Comparison of ENCODE assay signal across 11 cellular contexts in genomic region chr1:118154220-118154619, GRCh38. TPM values are rescaled to one million over a fixed set of nuclear protein-coding genes. Genes with fewer than 3 reads are reported as not detected.
A peak's percentile ranks its signal among the peaks of the same experiment; 100 is the strongest.
DNase-seq lines count a peak whose midpoint lies in the region; ATAC-seq, FAIRE-seq and TF ChIP-seq lines count a peak whose summit lies in the region.
"Had no signal": no experiment of that assay in that cellular context is flagged by ENCODE, and none has a peak within 500 bp of the region (broad histone marks: within the 10 kb centered on the region; RNA-seq: fewer than 3 reads in every experiment).

No MANE protein-coding gene starts in this region.

- in situ Hi-C loops in GM23248 (cut with MboI) (loop anchor here (10.0 kb wide), 1 partner anchor 831 kb away; the partner anchor contains the start of gene TBX15), SK-MEL-5 (cut with HindIII; ENCODE audit: low pct_unique_long_range_greater_than_20kb, low sequenced_read_pairs) (no loop called here), HepG2 (cut with HindIII; ENCODE audit: extremely low pct_ligation_motif_present, low pct_unique_long_range_greater_than_20kb) (loop anchor here (25.0 kb wide), 1 partner anchor 858 kb away; no protein-coding TSS in a partner anchor)

- CTCF ChIA-PET in HepG2 (lab: Yijun Ruan, JAX; ENCODE audit: low intra/inter-chr PET ratio, low total read pairs), result no interaction called here

- no peak for FAIRE-seq in HepG2 (lab: Jason Lieb, UNC)

- H4K20me1 ChIP-seq in GM23248 (ENCODE audit: insufficient read depth) (no peaks in the 10 kb centered on the region), HepG2 (ENCODE audit: insufficient read depth, low read length) (no peaks in the 10 kb centered on the region)

- no peaks in the 10 kb centered on the region for H3K9me3 ChIP-seq in GM23248 (ENCODE audit: low read depth)
- no peaks in the 10 kb centered on the region for H3K9me3 ChIP-seq in HepG2 (ENCODE audit: low read length)
- no peaks in the 10 kb centered on the region for H3K9me3 ChIP-seq in Peyer's patch

- no peak for ATAC-seq in HepG2
- ATAC-seq: T-helper 17 cell had no signal

- H3K9ac ChIP-seq in GM23248 (no peak overlapping the region), HepG2 (ENCODE audit: insufficient read depth, low read depth, low read length) (no peak overlapping the region)

- TF ChIP-seq RAD21 in HepG2 (CRISPR knock-in tag; IDR thresholded peaks at IDR 0.05), result no peak

- H3F3A ChIP-seq in GM23248 (ENCODE audit: insufficient read depth), result peaks cover 13% of the 10 kb centered on the region

- 93 to 100% methylated on average over 1 of the region's 1 CpG for WGBS in GM23248 (ENCODE audit: low coverage in 1 of 2, low lambda C conversion rate in 2 of 2, missing lambda C conversion rate in 2 of 2), 2 experiments
- WGBS in HepG2 (ENCODE audit: low lambda C conversion rate), result 6% methylated on average over 1 of the region's 1 CpG

- TF ChIP-seq EP300 in HepG2 (IDR thresholded peaks at IDR 0.05; ENCODE audit: low read depth in 2 of 2, low read length in 2 of 2) (no peak), HepG2 (CRISPR knock-in tag; IDR thresholded peaks at IDR 0.05; ENCODE audit: borderline replicate concordance) (no peak)

- TF ChIP-seq CTCF in HepG2 (CRISPR knock-in tag; IDR thresholded peaks at IDR 0.05) (peak; percentile 32), Peyer's patch (IDR thresholded peaks at IDR 0.05) (peak in 2 of 6 experiments; percentile 23 to 28)

- no peaks in the 10 kb centered on the region for H3K9me2 ChIP-seq in GM23248 (ENCODE audit: insufficient read depth)

- H3K27ac ChIP-seq in GM23248, result no peak overlapping the region
- no peak overlapping the region for H3K27ac ChIP-seq in HepG2 (ENCODE audit: extremely low read length, insufficient read depth, low read length)
- no peak overlapping the region for H3K27ac ChIP-seq in Peyer's patch

- no peak overlapping the region for H3K4me3 ChIP-seq in GM23248
- H3K4me3 ChIP-seq in HepG2 (replicated peaks in 1 of 3; ENCODE audit: insufficient read depth in 1 of 3, low read depth in 2 of 3, low read length in 3 of 3), result no peak overlapping the region
- H3K4me3 ChIP-seq in Peyer's patch, result no peak overlapping the region

- BruUV-seq in HepG2 (replicated peaks; lab: Mats Ljungman, UMichigan), result no TSS peak

- H3K27me3 ChIP-seq in GM23248 (replicated peaks; ENCODE audit: insufficient read depth), result no peaks in the 10 kb centered on the region
- no peaks in the 10 kb centered on the region for H3K27me3 ChIP-seq in HepG2 (ENCODE audit: control insufficient read depth in 1 of 2, insufficient read depth in 2 of 2, low read length in 2 of 2)
- no peaks in the 10 kb centered on the region for H3K27me3 ChIP-seq in Peyer's patch

- no peak for TF ChIP-seq POLR2A in HepG2 (IDR thresholded peaks at IDR 0.05; ENCODE audit: insufficient read depth in 1 of 2, low read depth in 2 of 2, low read length in 2 of 2)
- no peak for TF ChIP-seq POLR2A in Peyer's patch (IDR thresholded peaks at IDR 0.05)

- DNase-seq in COR-L47 (lab: John Stamatoyannopoulos, UW), result peak; percentile 36
- DNase-seq in GM23248, result peak; percentile 58
- DNase-seq in SK-MEL-5 (ENCODE audit: low read depth, low spot score), result peak; percentile 41
- no peak for DNase-seq in HepG2 (ENCODE audit: low spot score)
- no peak for DNase-seq in GOT3 (lab: John Stamatoyannopoulos, UW)
- no peak for DNase-seq in Peyer's patch
- no peak for DNase-seq in activated CD8-positive, alpha-beta memory T cell treated with anti-CD3 and anti-CD28 coated beads, Interleukin-2, amount 50 U/mL, for 48 hours
- DNase-seq in islet precursor cell, result no peak
- DNase-seq: amygdala; stimulated activated CD4-positive, alpha-beta T cell treated with anti-CD3 and anti-CD28 coated beads, Interleukin-2, amount 100 ng/mL, for 24 hours; T-helper 17 cell had no signal

- H2AFZ ChIP-seq in GM23248 (no peak overlapping the region), HepG2 (ENCODE audit: low read length) (no peak overlapping the region)

- H3K36me3 ChIP-seq in GM23248 (ENCODE audit: low read depth), result no peaks in the 10 kb centered on the region
- no peaks in the 10 kb centered on the region for H3K36me3 ChIP-seq in HepG2 (replicated peaks in 1 of 2; ENCODE audit: control insufficient read depth in 1 of 2, insufficient read depth in 2 of 2, low read length in 2 of 2)
- H3K36me3 ChIP-seq in Peyer's patch, result no peaks in the 10 kb centered on the region

- H3K79me2 ChIP-seq in GM23248 (ENCODE audit: insufficient read depth) (no peaks in the 10 kb centered on the region), HepG2 (ENCODE audit: insufficient read depth, low read length) (no peaks in the 10 kb centered on the region)

- H3K4me1 ChIP-seq in GM23248 (ENCODE audit: insufficient read depth) (peaks cover 13% of the 10 kb centered on the region), HepG2 (ENCODE audit: insufficient read depth, low read length) (no peaks in the 10 kb centered on the region), Peyer's patch (no peaks in the 10 kb centered on the region)

- intact Hi-C loops in HepG2 (cut with micrococcal nuclease; ENCODE audit: unreplicated experiment), result loop anchor here (5.0 to 10.0 kb wide), 2 partner anchors 561 to 1123 kb away; no protein-coding TSS in a partner anchor

- POLR2A ChIA-PET in HepG2 (lab: Yijun Ruan, JAX), result no interaction called here

- H3K4me2 ChIP-seq in GM23248 (ENCODE audit: unreplicated experiment) (no peak overlapping the region), HepG2 (ENCODE audit: low read depth, low read length) (no peak overlapping the region)

TF ChIP-seq in HepG2, 621 proteins besides CTCF, POLR2A, EP300 and RAD21:
- TF ChIP-seq HOMEZ (CRISPR knock-in tag; IDR thresholded peaks at IDR 0.05; ENCODE audit: low read depth) (no peak), STAG1 (CRISPR knock-in tag; IDR thresholded peaks at IDR 0.05) (peak; percentile 40)

RNA-seq across cellular contexts. Expression of gene SPAG17, which starts 30.8 kb away (rescaled TPM):
- not detected in 2 replicates for total RNA-seq in GM23248 (2014; rRNA removed; shearing (Covaris generic))
- polyA plus RNA-seq in GM23248 (2016; fragmentation: Nextera tagmentation; extraction: Ambion mirVana) (0.15 TPM in 1 of 2 replicates, not detected in the other), HepG2 (2011; rRNA removed) (not detected in 2 replicates)
- total RNA-seq in SK-MEL-5 (2014; rRNA removed; shearing (Covaris generic)), result not detected in 2 replicates
- polyA plus RNA-seq in SK-MEL-5 (2015; cell fraction: cytosol; rRNA removed), result 1.6 TPM in 1 of 2 replicates, not detected in the other
- 1.4 and 1.5 TPM in 2 replicates for polyA plus RNA-seq in SK-MEL-5 (2015; cell fraction: nucleus; rRNA removed)
- total RNA-seq in HepG2 (2016; rRNA removed; fragmentation: Illumina TruSeq; extraction: Trizol) (not detected in 2 replicates), Peyer's patch (not detected)
- total RNA-seq in HepG2 (2016; cell fraction: cytosol; rRNA removed; fragmentation: Illumina TruSeq; extraction: Trizol; ENCODE audit: low read depth), result not detected in 2 replicates
- total RNA-seq in HepG2 (2016; cell fraction: insoluble cytoplasmic fraction; rRNA removed; fragmentation: Illumina TruSeq; extraction: Trizol), result not detected in 2 replicates
- total RNA-seq in HepG2 (2016; cell fraction: membrane; rRNA removed; fragmentation: Illumina TruSeq; extraction: Trizol), result not detected in 2 replicates
- total RNA-seq in HepG2 (2016; cell fraction: nucleus; rRNA removed; fragmentation: Illumina TruSeq; extraction: Trizol), result not detected in 2 replicates
- polyA plus RNA-seq in HepG2 (2011; cell fraction: cytosol; rRNA removed), result not detected in 2 replicates
- not detected in 2 replicates for polyA plus RNA-seq in HepG2 (2011; cell fraction: nucleus; rRNA removed)
- not detected in 2 replicates for polyA plus RNA-seq in HepG2 (2012)
- polyA plus RNA-seq in HepG2 (2016; cell fraction: cytosol; fragmentation: Illumina TruSeq; extraction: Trizol; ENCODE audit: low read depth), result not detected in 2 replicates
- polyA plus RNA-seq in HepG2 (2016; cell fraction: insoluble cytoplasmic fraction; fragmentation: Illumina TruSeq; extraction: Trizol; ENCODE audit: low read depth), result not detected in 2 replicates
- not detected in 2 replicates for polyA plus RNA-seq in HepG2 (2016; cell fraction: membrane; fragmentation: Illumina TruSeq; extraction: Trizol; ENCODE audit: low read depth)
- not detected in 2 replicates for polyA plus RNA-seq in HepG2 (2016; cell fraction: nucleus; fragmentation: Illumina TruSeq; extraction: Trizol; ENCODE audit: insufficient read depth, low read depth)
- polyA minus RNA-seq in HepG2 (2011; rRNA and poly(A)+ RNA removed; ENCODE audit: low replicate concordance), result not detected in 2 replicates
- not detected in 2 replicates for polyA minus RNA-seq in HepG2 (2011; cell fraction: cytosol; rRNA and poly(A)+ RNA removed)
- polyA minus RNA-seq in HepG2 (2011; cell fraction: nucleus; rRNA and poly(A)+ RNA removed), result not detected in 2 replicates
- total RNA-seq: T-helper 17 cell had no signal

Comparison
In these comparisons a context has a peak if more than half of its experiments do, and no peak if none do; other contexts are left out.
1. DNase-seq: peak in COR-L47 (single experiment), GM23248 (single experiment) and SK-MEL-5 (single experiment); none in HepG2 (single experiment), GOT3 (single experiment), Peyer's patch (0 of 3), activated CD8-positive, alpha-beta memory T cell treated with anti-CD3 and anti-CD28 coated beads, Interleukin-2, amount 50 U/mL, for 48 hours (single experiment) and islet precursor cell (single experiment).